ENCODE assay signal across 7 cellular contexts in genomic region chr5:108521841-108522506, GRCh38.
DNase-seq lines count a peak whose midpoint lies in the region; ATAC-seq, FAIRE-seq and TF ChIP-seq lines count a peak whose summit lies in the region.

No MANE protein-coding gene starts in this region.

- peak; percentile 85 for TF ChIP-seq CTCF in DOHH2 (IDR thresholded peaks at IDR 0.05; ENCODE audit: low read depth, low read length, poor library complexity, severe bottlenecking)
- TF ChIP-seq CTCF in bronchial epithelial cell (IDR thresholded peaks at IDR 0.05; ENCODE audit: insufficient read depth, low read length, severe bottlenecking): peak; percentile 54
- TF ChIP-seq CTCF in left lung (IDR thresholded peaks at IDR 0.05): peak; percentile 62 to 65
- peak in 3 of 4 experiments; percentile 16 to 36 (median 25) for TF ChIP-seq CTCF in uterus (IDR thresholded peaks at IDR 0.05)

- ATAC-seq in GM19452 (IDR thresholded peaks at IDR 0.05; ENCODE audit: unreplicated experiment): peak; percentile 61
- ATAC-seq in HG03378 (IDR thresholded peaks at IDR 0.05; ENCODE audit: unreplicated experiment): peak; percentile 49
- peak; percentile 96 for ATAC-seq in left lung

- H4K20me1 ChIP-seq in DOHH2 (ENCODE audit: control insufficient read depth, insufficient read depth, low read depth, low read length): no peaks in the 10 kb centered on the region

- no peaks in the 10 kb centered on the region for H3K79me2 ChIP-seq in DOHH2 (ENCODE audit: control insufficient read depth, low read length)

- H3K4me1 ChIP-seq in DOHH2 (ENCODE audit: control insufficient read depth, low read length): peaks cover 12% of the 10 kb centered on the region
- H3K4me1 ChIP-seq in left lung: no peaks in the 10 kb centered on the region
- H3K4me1 ChIP-seq in uterus: no peaks in the 10 kb centered on the region

- no peak for TF ChIP-seq POLR2A in uterus (IDR thresholded peaks at IDR 0.05)

- FAIRE-seq in bronchial epithelial cell (lab: Jason Lieb, UNC): no peak

- peaks cover 6% of the 10 kb centered on the region; the same call in 1 of the 2 replicates for H3F3A ChIP-seq in DOHH2 (ENCODE audit: control insufficient read depth, insufficient read depth)

- peak overlapping the region; percentile 54 for H3K4me2 ChIP-seq in DOHH2 (ENCODE audit: low read length)

- H3K27me3 ChIP-seq in DOHH2 (ENCODE audit: control insufficient read depth, low read length) (no peaks in the 10 kb centered on the region), bronchial epithelial cell (ENCODE audit: control insufficient read depth, insufficient read depth, low read length) (no peaks in the 10 kb centered on the region), left lung (no peaks in the 10 kb centered on the region), uterus (no peaks in the 10 kb centered on the region)

- intact Hi-C loops in left lung (cut with DNase I) (no loop called here), uterus (cut with DNase I; ENCODE audit: low total_unique reads) (no loop called here)

- DNase-seq in NCI-H82 treated with DMSO at 0.1 percent for 48 hours (lab: John Stamatoyannopoulos, UW; ENCODE audit: unreplicated experiment) (peak; percentile 32), bronchial epithelial cell (ENCODE audit: low read depth) (peak; percentile 64), left lung (no peak), uterus (no peak)

- H3K36me3 ChIP-seq in DOHH2 (ENCODE audit: control insufficient read depth, low read length) (no peaks in the 10 kb centered on the region), bronchial epithelial cell (ENCODE audit: control insufficient read depth, insufficient read depth, low read length) (no peaks in the 10 kb centered on the region), left lung (no peaks in the 10 kb centered on the region), uterus (no peaks in the 10 kb centered on the region)

- H3K27ac ChIP-seq in DOHH2 (ENCODE audit: low read depth, low read length) (peak overlapping the region; percentile 29), left lung (no peak overlapping the region), uterus (no peak overlapping the region)

- no peaks in the 10 kb centered on the region for H3K9me2 ChIP-seq in DOHH2 (replicated peaks; ENCODE audit: control insufficient read depth, low read length)

- H3K9me3 ChIP-seq in DOHH2 (ENCODE audit: control insufficient read depth, insufficient read depth, low read length) (no peaks in the 10 kb centered on the region; the same call in 1 of the 2 replicates), left lung (peaks cover 0 to 5% of the 10 kb centered on the region in 2 donors), uterus (no peaks in the 10 kb centered on the region)

- H3K4me3 ChIP-seq in DOHH2 (ENCODE audit: low read length): no peak overlapping the region
- H3K4me3 ChIP-seq in bronchial epithelial cell (ENCODE audit: low read depth, low read length): no peak overlapping the region
- no peak overlapping the region for H3K4me3 ChIP-seq in left lung
- H3K4me3 ChIP-seq in uterus: no peak overlapping the region

Comparison
In these comparisons a context has a peak if more than half of its experiments do, and no peak if none do; other contexts are left out.
1. CTCF ChIP-seq: peak in every context shown above with its lines; median percentile 85 in DOHH2; 64 in left lung; 54 in bronchial epithelial cell; 25 in uterus.
2. DNase-seq: peak in NCI-H82 treated with DMSO at 0.1 percent for 48 hours (single experiment) and bronchial epithelial cell (single experiment); none in left lung (0 of 2) and uterus (0 of 2).
3. Peak in every context shown above with its lines, with median percentiles within 50 percentile points of each other: ATAC-seq.